Comparison of ENCODE assay signal across 23 cellular contexts in the genomic region with DNA sequence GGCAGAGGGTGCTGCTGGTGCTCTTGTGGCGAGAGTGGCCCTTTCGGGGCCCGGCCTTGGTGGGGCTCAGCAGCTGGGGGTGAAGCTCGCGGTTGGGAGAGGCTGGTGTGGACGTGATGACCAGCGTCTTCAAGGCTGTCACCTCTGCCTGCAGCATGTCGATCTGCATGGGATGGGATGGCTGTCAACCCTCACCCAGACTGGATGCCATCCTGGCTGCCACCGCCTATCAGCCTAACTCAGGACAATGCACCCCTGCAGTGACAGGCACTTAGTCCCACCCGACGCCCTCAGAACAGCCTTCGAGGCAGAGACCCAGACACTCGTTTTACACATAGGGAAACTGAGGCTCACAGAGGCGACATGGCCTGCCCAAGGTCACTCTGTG. TPM values are rescaled to one million over a fixed set of nuclear protein-coding genes. Genes with fewer than 3 reads are reported as not detected.
"Had no signal": no experiment of that assay in that cellular context is flagged by ENCODE, and none has a peak within 500 bp of the region (broad histone marks: within the 10 kb centered on the region; RNA-seq: fewer than 3 reads in every experiment).

No MANE protein-coding gene starts in this region.

- H3K36me3 ChIP-seq: ovary, upper lobe of right lung had no signal

- H3K4me3 Mint-ChIP-seq: memory B cell; naive B cell; nephron progenitor cell; stimulated activated effector memory CD8-positive, alpha-beta T cell treated with anti-CD3 and anti-CD28 coated beads, Interleukin-12 subunit alpha, Interleukin-12 subunit beta, amount 100 ng/mL, for 72 hours; stimulated activated naive CD8-positive, alpha-beta T cell treated with anti-CD3 and anti-CD28 coated beads, Interleukin-15, Interleukin-2, amounts not matched to agents 100 ng/mL and 50 ng/mL, for 24 hours had no signal

- H3K27ac ChIP-seq: dorsolateral prefrontal cortex, heart left ventricle, lower lobe of right lung, right atrium auricular region, upper lobe of right lung, vagina had no signal

- DNase-seq: cortex of kidney; dorsolateral prefrontal cortex; effector CD8-positive, alpha-beta T cell; foreskin melanocyte; hippocampal formation; lower lobe of right lung; midbrain; naive B cell; nephron progenitor cell; stimulated activated CD4-positive, alpha-beta T cell treated with anti-CD3 and anti-CD28 coated beads, Interleukin-4, amount 100 ng/mL, for 1 hour; stimulated activated CD8-positive, alpha-beta memory T cell treated with anti-CD3 and anti-CD28 coated beads, Interleukin-4, amount 100 ng/mL, for 48 hours; testis; upper lobe of right lung had no signal

- H3K9me3 ChIP-seq: heart left ventricle, lower lobe of right lung, ovary, right atrium auricular region, testis, tibial nerve, upper lobe of right lung, vagina had no signal

- H3K27ac Mint-ChIP-seq: memory B cell; naive B cell; nephron progenitor cell; stimulated activated effector memory CD8-positive, alpha-beta T cell treated with anti-CD3 and anti-CD28 coated beads, Interleukin-12 subunit alpha, Interleukin-12 subunit beta, amount 100 ng/mL, for 72 hours; stimulated activated naive CD8-positive, alpha-beta T cell treated with anti-CD3 and anti-CD28 coated beads, Interleukin-15, Interleukin-2, amounts not matched to agents 100 ng/mL and 50 ng/mL, for 24 hours had no signal

- H3K27me3 ChIP-seq: dorsolateral prefrontal cortex, heart left ventricle, ovary, right atrium auricular region, testis, tibial nerve, upper lobe of right lung, vagina had no signal

- ATAC-seq: heart left ventricle; left lobe of liver; lower lobe of right lung; stimulated activated effector memory CD8-positive, alpha-beta T cell treated with anti-CD3 and anti-CD28 coated beads, Interleukin-12 subunit alpha, Interleukin-12 subunit beta, amount 100 ng/mL, for 72 hours; upper lobe of right lung had no signal

- H3K27me3 Mint-ChIP-seq: stimulated activated naive CD8-positive, alpha-beta T cell treated with anti-CD3 and anti-CD28 coated beads, Interleukin-15, Interleukin-2, amounts not matched to agents 100 ng/mL and 50 ng/mL, for 24 hours had no signal

- H3K4me1 Mint-ChIP-seq: stimulated activated effector memory CD8-positive, alpha-beta T cell treated with anti-CD3 and anti-CD28 coated beads, Interleukin-12 subunit alpha, Interleukin-12 subunit beta, amount 100 ng/mL, for 72 hours had no signal

- H3K9me3 Mint-ChIP-seq: memory B cell; naive B cell; nephron progenitor cell; stimulated activated effector memory CD8-positive, alpha-beta T cell treated with anti-CD3 and anti-CD28 coated beads, Interleukin-12 subunit alpha, Interleukin-12 subunit beta, amount 100 ng/mL, for 72 hours; stimulated activated naive CD8-positive, alpha-beta T cell treated with anti-CD3 and anti-CD28 coated beads, Interleukin-15, Interleukin-2, amounts not matched to agents 100 ng/mL and 50 ng/mL, for 24 hours had no signal

- H3K4me3 ChIP-seq: dorsolateral prefrontal cortex, heart left ventricle, lower lobe of right lung, ovary, right atrium auricular region, testis, tibial nerve, upper lobe of right lung, vagina had no signal

- H3K4me1 ChIP-seq: upper lobe of right lung had no signal

- H3K36me3 Mint-ChIP-seq: memory B cell; naive B cell; stimulated activated effector memory CD8-positive, alpha-beta T cell treated with anti-CD3 and anti-CD28 coated beads, Interleukin-12 subunit alpha, Interleukin-12 subunit beta, amount 100 ng/mL, for 72 hours had no signal

RNA-seq across cellular contexts. Expression of a gene that starts 43.6 kb away (rescaled TPM):
- total RNA-seq: glomerular endothelial cell had no signal
